20 cellular contexts compared by ENCODE assay signal in the genomic region with DNA sequence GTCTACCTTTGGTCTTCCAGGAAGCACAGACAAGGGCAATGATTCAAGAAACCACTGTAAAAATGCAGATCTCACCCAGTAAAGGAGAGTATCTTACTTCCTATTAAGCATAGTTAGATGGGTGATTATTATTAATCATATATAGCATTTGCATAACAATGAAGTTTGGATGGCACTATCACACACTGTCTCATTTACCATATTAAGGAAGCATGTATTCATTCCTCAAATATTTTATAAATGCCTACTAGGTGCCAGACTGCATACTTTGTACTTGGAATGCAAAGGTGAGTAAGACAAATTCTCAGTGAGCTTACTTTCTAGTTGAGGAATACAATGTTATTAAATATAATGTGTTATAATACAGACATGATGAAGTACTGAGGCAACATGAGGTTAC.
"Had no signal": no experiment of that assay in that cellular context is flagged by ENCODE, and none has a peak within 500 bp of the region (broad histone marks: within the 10 kb centered on the region; RNA-seq: fewer than 3 reads in every experiment).

No MANE protein-coding gene starts in this region.

- H3K9me3 ChIP-seq: esophagus squamous epithelium, gastroesophageal sphincter, heart left ventricle, lower lobe of right lung, testis, uterus had no signal

- H3K27ac Mint-ChIP-seq: activated naive CD4-positive, alpha-beta T cell treated with anti-CD3 and anti-CD28 coated beads, Interleukin-2, amount 50 U/mL, for 72 hours; brain; naive thymus-derived CD4-positive, alpha-beta T cell; progenitor cell of endocrine pancreas; stimulated activated naive B cell treated with anti-CD40 and anti-IgM and Interleukin-4, amounts not matched to agents 10 μg/mL and 1 μg/mL and 100 μg/mL, for 72 hours had no signal

- DNase-seq: activated CD4-positive, alpha-beta T cell treated with anti-CD3 and anti-CD28 coated beads for 1 hour; activated gamma-delta T cell treated with Interleukin-2 at 50 U/mL for 16 hours; activated T-cell treated with anti-CD3 and anti-CD28 coated beads, Interleukin-2, amount 50 U/mL, for 1 hour; aorta; central memory CD4-positive, alpha-beta T cell; dermis blood vessel endothelial cell; effector CD8-positive, alpha-beta T cell; esophagus squamous epithelium; heart left ventricle; lower lobe of right lung; naive thymus-derived CD4-positive, alpha-beta T cell; stimulated activated CD4-positive, alpha-beta T cell treated with anti-CD3 and anti-CD28 coated beads, Interleukin-2, amount 100 ng/mL, for 48 hours; stimulated activated CD8-positive, alpha-beta memory T cell treated with anti-CD3 and anti-CD28 coated beads, Interleukin-4, amount 100 ng/mL, for 48 hours; stimulated activated naive B cell treated with anti-CD40 and anti-IgM and Interleukin-4, amounts not matched to agents 10 μg/mL and 1 μg/mL and 100 μg/mL, for 72 hours; testis; uterus had no signal

- H3K27me3 ChIP-seq: esophagus squamous epithelium, gastroesophageal sphincter, testis, uterus had no signal

- H3K4me3 Mint-ChIP-seq: brain; naive thymus-derived CD4-positive, alpha-beta T cell; stimulated activated naive B cell treated with anti-CD40 and anti-IgM and Interleukin-4, amounts not matched to agents 10 μg/mL and 1 μg/mL and 100 μg/mL, for 72 hours had no signal

- H3K9me3 Mint-ChIP-seq: activated naive CD4-positive, alpha-beta T cell treated with anti-CD3 and anti-CD28 coated beads, Interleukin-2, amount 50 U/mL, for 72 hours; brain; stimulated activated naive B cell treated with anti-CD40 and anti-IgM and Interleukin-4, amounts not matched to agents 10 μg/mL and 1 μg/mL and 100 μg/mL, for 72 hours had no signal

- H3K36me3 Mint-ChIP-seq: activated naive CD4-positive, alpha-beta T cell treated with anti-CD3 and anti-CD28 coated beads, Interleukin-2, amount 50 U/mL, for 72 hours; brain; naive thymus-derived CD4-positive, alpha-beta T cell; stimulated activated naive B cell treated with anti-CD40 and anti-IgM and Interleukin-4, amounts not matched to agents 10 μg/mL and 1 μg/mL and 100 μg/mL, for 72 hours had no signal

- H3K36me3 ChIP-seq: esophagus squamous epithelium, gastroesophageal sphincter, heart left ventricle, lower lobe of right lung, uterus had no signal

- H3K27ac ChIP-seq: esophagus squamous epithelium, gastroesophageal sphincter, heart left ventricle, lower lobe of right lung, testis, uterus had no signal

- H3K4me3 ChIP-seq: esophagus squamous epithelium, gastroesophageal sphincter, heart left ventricle, lower lobe of right lung, testis, uterus had no signal

- H3K27me3 Mint-ChIP-seq: progenitor cell of endocrine pancreas had no signal

- H3K4me1 Mint-ChIP-seq: naive thymus-derived CD4-positive, alpha-beta T cell; stimulated activated naive B cell treated with anti-CD40 and anti-IgM and Interleukin-4, amounts not matched to agents 10 μg/mL and 1 μg/mL and 100 μg/mL, for 72 hours had no signal

- H3K4me1 ChIP-seq: heart left ventricle, lower lobe of right lung, testis, uterus had no signal

- ATAC-seq: activated naive CD4-positive, alpha-beta T cell treated with anti-CD3 and anti-CD28 coated beads, Interleukin-2, amount 50 U/mL, for 72 hours; gastroesophageal sphincter; heart left ventricle; lower lobe of right lung; naive thymus-derived CD4-positive, alpha-beta T cell; stimulated activated naive B cell treated with anti-CD40 and anti-IgM and Interleukin-4, amounts not matched to agents 10 μg/mL and 1 μg/mL and 100 μg/mL, for 72 hours had no signal
